ENCODE assay signal across 1 cellular context in the genomic region with DNA sequence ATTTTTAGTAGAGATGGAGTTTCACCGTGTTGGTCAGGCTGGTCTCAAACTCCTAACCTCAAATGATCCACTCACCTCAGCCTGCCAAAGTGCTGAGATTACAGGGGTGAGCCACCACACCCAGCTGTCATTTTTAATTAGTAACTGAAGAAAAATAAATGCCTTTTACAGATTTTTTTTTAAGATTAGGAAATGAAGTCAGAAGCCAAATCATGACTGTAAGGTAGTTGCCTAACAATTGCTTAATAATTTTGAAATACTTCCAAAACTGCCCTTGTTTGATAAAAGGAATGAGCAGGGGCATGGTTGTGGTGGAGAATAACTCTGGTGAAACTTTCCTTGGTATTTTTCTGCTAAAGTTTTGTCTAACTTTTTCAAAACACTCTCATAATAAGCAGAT.
TF ChIP-seq lines count a peak whose summit lies in the region.

No MANE protein-coding gene starts in this region.

TF ChIP-seq in SK-N-SH, 30 proteins besides CTCF, POLR2A, EP300 and RAD21 (continued from another document):
- TF ChIP-seq, protein P1, sequence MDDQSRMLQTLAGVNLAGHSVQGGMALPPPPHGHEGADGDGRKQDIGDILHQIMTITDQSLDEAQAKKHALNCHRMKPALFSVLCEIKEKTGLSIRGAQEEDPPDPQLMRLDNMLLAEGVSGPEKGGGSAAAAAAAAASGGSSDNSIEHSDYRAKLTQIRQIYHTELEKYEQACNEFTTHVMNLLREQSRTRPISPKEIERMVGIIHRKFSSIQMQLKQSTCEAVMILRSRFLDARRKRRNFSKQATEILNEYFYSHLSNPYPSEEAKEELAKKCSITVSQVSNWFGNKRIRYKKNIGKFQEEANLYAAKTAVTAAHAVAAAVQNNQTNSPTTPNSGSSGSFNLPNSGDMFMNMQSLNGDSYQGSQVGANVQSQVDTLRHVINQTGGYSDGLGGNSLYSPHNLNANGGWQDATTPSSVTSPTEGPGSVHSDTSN (IDR thresholded peaks at IDR 0.05), result peak; percentile 87
- TF ChIP-seq SIN3A (IDR thresholded peaks at IDR 0.05; ENCODE audit: borderline replicate concordance, low read depth, low read length) (no peak), FOSL2 (IDR thresholded peaks at IDR 0.05; ENCODE audit: borderline replicate concordance, low read depth) (peak; percentile 42; the same call in 1 of the 2 replicates)
